Comparison of ENCODE assay signal across 2 cellular contexts in the genomic region with DNA sequence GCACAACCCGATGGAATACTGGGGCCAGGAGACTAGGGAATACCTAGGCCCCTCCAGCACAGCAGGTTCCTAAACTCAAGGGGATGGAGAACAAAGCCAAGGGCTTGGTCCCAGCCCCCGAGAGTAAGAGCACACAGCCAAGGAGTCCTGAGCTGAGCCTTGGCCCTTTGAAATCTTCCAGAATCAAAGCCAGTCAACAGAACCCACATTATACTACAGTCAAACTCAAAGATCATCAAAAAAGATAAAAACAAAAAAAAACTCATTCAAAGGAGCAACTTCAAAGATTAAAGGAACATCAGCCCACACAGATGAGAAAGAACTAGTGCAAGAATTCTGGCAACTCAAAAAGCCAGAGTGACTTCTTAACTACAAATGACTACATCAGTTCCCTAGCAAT.
TF ChIP-seq lines count a peak whose summit lies in the region.

No MANE protein-coding gene starts in this region.

TF ChIP-seq in GM23338, 12 proteins besides CTCF, POLR2A, EP300 and RAD21:
- TF ChIP-seq JUNB (IDR thresholded peaks at IDR 0.05; ENCODE audit: unreplicated experiment) (no peak), EZH2 (IDR thresholded peaks at IDR 0.05; ENCODE audit: low read depth, unreplicated experiment) (no peak), ZNF331 (CRISPR knock-in tag; IDR thresholded peaks at IDR 0.05; ENCODE audit: low read depth) (no peak), STAT1 (IDR thresholded peaks at IDR 0.05; ENCODE audit: unreplicated experiment) (no peak)
- TF ChIP-seq, protein P1, sequence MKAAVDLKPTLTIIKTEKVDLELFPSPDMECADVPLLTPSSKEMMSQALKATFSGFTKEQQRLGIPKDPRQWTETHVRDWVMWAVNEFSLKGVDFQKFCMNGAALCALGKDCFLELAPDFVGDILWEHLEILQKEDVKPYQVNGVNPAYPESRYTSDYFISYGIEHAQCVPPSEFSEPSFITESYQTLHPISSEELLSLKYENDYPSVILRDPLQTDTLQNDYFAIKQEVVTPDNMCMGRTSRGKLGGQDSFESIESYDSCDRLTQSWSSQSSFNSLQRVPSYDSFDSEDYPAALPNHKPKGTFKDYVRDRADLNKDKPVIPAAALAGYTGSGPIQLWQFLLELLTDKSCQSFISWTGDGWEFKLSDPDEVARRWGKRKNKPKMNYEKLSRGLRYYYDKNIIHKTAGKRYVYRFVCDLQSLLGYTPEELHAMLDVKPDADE (IDR thresholded peaks at IDR 0.05): no peak

TF ChIP-seq in H1, 55 proteins besides CTCF, POLR2A, EP300 and RAD21:
- TF ChIP-seq, protein P2, sequence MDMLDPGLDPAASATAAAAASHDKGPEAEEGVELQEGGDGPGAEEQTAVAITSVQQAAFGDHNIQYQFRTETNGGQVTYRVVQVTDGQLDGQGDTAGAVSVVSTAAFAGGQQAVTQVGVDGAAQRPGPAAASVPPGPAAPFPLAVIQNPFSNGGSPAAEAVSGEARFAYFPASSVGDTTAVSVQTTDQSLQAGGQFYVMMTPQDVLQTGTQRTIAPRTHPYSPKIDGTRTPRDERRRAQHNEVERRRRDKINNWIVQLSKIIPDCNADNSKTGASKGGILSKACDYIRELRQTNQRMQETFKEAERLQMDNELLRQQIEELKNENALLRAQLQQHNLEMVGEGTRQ (IDR thresholded peaks at IDR 0.05; ENCODE audit: low read length): no peak
- no peak for TF ChIP-seq ZNF274 (IDR thresholded peaks at IDR 0.05; ENCODE audit: borderline replicate concordance, extremely low read depth, low read length)
- no peak for TF ChIP-seq TAF1 (IDR thresholded peaks at IDR 0.05; ENCODE audit: low read depth, low read length)
- TF ChIP-seq GTF2F1 (IDR thresholded peaks at IDR 0.05; ENCODE audit: borderline replicate concordance, low read depth, low read length): no peak
- no peak for TF ChIP-seq KDM5A (IDR thresholded peaks at IDR 0.05; ENCODE audit: low read length)
- no peak for TF ChIP-seq JUND (IDR thresholded peaks at IDR 0.05; ENCODE audit: low read length)
- TF ChIP-seq, protein P3, sequence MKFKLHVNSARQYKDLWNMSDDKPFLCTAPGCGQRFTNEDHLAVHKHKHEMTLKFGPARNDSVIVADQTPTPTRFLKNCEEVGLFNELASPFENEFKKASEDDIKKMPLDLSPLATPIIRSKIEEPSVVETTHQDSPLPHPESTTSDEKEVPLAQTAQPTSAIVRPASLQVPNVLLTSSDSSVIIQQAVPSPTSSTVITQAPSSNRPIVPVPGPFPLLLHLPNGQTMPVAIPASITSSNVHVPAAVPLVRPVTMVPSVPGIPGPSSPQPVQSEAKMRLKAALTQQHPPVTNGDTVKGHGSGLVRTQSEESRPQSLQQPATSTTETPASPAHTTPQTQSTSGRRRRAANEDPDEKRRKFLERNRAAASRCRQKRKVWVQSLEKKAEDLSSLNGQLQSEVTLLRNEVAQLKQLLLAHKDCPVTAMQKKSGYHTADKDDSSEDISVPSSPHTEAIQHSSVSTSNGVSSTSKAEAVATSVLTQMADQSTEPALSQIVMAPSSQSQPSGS (IDR thresholded peaks at IDR 0.05; ENCODE audit: low read length): no peak
- TF ChIP-seq, protein P4, sequence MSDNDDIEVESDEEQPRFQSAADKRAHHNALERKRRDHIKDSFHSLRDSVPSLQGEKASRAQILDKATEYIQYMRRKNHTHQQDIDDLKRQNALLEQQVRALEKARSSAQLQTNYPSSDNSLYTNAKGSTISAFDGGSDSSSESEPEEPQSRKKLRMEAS (IDR thresholded peaks at IDR 0.05): no peak
- TF ChIP-seq SIRT6 (IDR thresholded peaks at IDR 0.05; ENCODE audit: low read length): no peak
- TF ChIP-seq SP1 (IDR thresholded peaks at IDR 0.05; ENCODE audit: low read depth, low read length): no peak
- no peak for TF ChIP-seq CBX5 (IDR thresholded peaks at IDR 0.05; ENCODE audit: low read depth, low read length)
- no peak for TF ChIP-seq RXRA (IDR thresholded peaks at IDR 0.05; ENCODE audit: insufficient read depth, low read depth, low read length)
- TF ChIP-seq ASH2L (IDR thresholded peaks at IDR 0.05; ENCODE audit: low read length): no peak
- TF ChIP-seq BACH1 (IDR thresholded peaks at IDR 0.05; ENCODE audit: low read length): no peak
- TF ChIP-seq, protein P5, sequence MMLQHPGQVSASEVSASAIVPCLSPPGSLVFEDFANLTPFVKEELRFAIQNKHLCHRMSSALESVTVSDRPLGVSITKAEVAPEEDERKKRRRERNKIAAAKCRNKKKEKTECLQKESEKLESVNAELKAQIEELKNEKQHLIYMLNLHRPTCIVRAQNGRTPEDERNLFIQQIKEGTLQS (IDR thresholded peaks at IDR 0.05; ENCODE audit: insufficient read depth, low read depth, low read length): no peak
- no peak for TF ChIP-seq NANOG (IDR thresholded peaks at IDR 0.05; ENCODE audit: insufficient read depth, low read depth, low read length, poor library complexity, severe bottlenecking)
- TF ChIP-seq CREB1 (IDR thresholded peaks at IDR 0.05): no peak
- TF ChIP-seq EGR1 (IDR thresholded peaks at IDR 0.05; ENCODE audit: borderline replicate concordance, low read depth, low read length): no peak
- no peak for TF ChIP-seq KDM4A (IDR thresholded peaks at IDR 0.05; ENCODE audit: low read depth, low read length, severe bottlenecking)
